Comparison of ENCODE assay signal across 21 cellular contexts in genomic region chr14:58109761-58110160, GRCh38. TPM values are rescaled to one million over a fixed set of nuclear protein-coding genes. Genes with fewer than 3 reads are reported as not detected.
"Had no signal": no experiment of that assay in that cellular context is flagged by ENCODE, and none has a peak within 500 bp of the region (broad histone marks: within the 10 kb centered on the region; RNA-seq: fewer than 3 reads in every experiment).

No MANE protein-coding gene starts in this region.

- H3K4me3 Mint-ChIP-seq: activated CD4-positive, alpha-beta T cell treated with anti-CD3 and anti-CD28 coated beads, Interleukin-2, amount 10 ng/mL, durations not matched to agents 24 days and 14 days; activated naive CD4-positive, alpha-beta T cell treated with anti-CD3 and anti-CD28 coated beads, Interleukin-2, amount 10 ng/mL, durations not matched to agents 7 days and 5 days; dendritic cell treated with granulocyte-macrophage colony-stimulating factor and Interleukin-4, amounts not matched to agents 40 ng/mL and 50 ng/mL, for 4 days; naive thymus-derived CD4-positive, alpha-beta T cell had no signal

- ATAC-seq: left cardiac atrium; naive thymus-derived CD4-positive, alpha-beta T cell; right lobe of liver had no signal

- H3K4me3 ChIP-seq: cardiac muscle cell, esophagus muscularis mucosa, ovary, right lobe of liver, stomach had no signal

- H3K36me3 ChIP-seq: cardiac muscle cell, esophagus muscularis mucosa, ovary, right lobe of liver, stomach had no signal

- FAIRE-seq: endothelial cell of umbilical vein, small intestine had no signal

- H3K4me1 Mint-ChIP-seq: activated naive CD4-positive, alpha-beta T cell treated with anti-CD3 and anti-CD28 coated beads, Interleukin-2, amount 10 ng/mL, durations not matched to agents 7 days and 5 days; naive thymus-derived CD4-positive, alpha-beta T cell had no signal

- H3K9me3 Mint-ChIP-seq: activated CD4-positive, alpha-beta T cell treated with anti-CD3 and anti-CD28 coated beads, Interleukin-2, amount 10 ng/mL, durations not matched to agents 24 days and 14 days; activated naive CD4-positive, alpha-beta T cell treated with anti-CD3 and anti-CD28 coated beads, Interleukin-2, amount 10 ng/mL, durations not matched to agents 7 days and 5 days; dendritic cell treated with granulocyte-macrophage colony-stimulating factor and Interleukin-4, amounts not matched to agents 40 ng/mL and 50 ng/mL, for 4 days had no signal

- DNase-seq: activated CD4-positive, alpha-beta T cell treated with anti-CD3 and anti-CD28 coated beads, Interleukin-2, amount 10 ng/mL, durations not matched to agents 24 days and 14 days; activated CD4-positive, CD25-positive, alpha-beta regulatory T cell; activated CD8-positive, alpha-beta memory T cell treated with anti-CD3 and anti-CD28 coated beads, Interleukin-2, amount 50 U/mL, for 48 hours; activated effector memory CD4-positive, alpha-beta T cell treated with Interleukin-2 at 50 U/mL for 16 hours; activated naive CD4-positive, alpha-beta T cell treated with anti-CD3 and anti-CD28 coated beads, Interleukin-2, amount 10 ng/mL, durations not matched to agents 7 days and 5 days; activated T-cell treated with anti-CD3 and anti-CD28 coated beads, Interleukin-2, amount 50 U/mL, for 48 hours; effector memory CD4-positive, alpha-beta T cell; left cardiac atrium; mesenchymal stem cell; naive thymus-derived CD4-positive, alpha-beta T cell; ovary; right lobe of liver; small intestine; stimulated activated CD4-positive, alpha-beta T cell treated with anti-CD3 and anti-CD28 coated beads, Interleukin-15, amount 100 ng/mL, for 24 hours; stimulated activated CD4-positive, alpha-beta T cell treated with anti-CD3 and anti-CD28 coated beads, Interleukin-2, amount 100 ng/mL, for 48 hours; stomach; trophoblast cell had no signal

- H3K27ac Mint-ChIP-seq: activated CD4-positive, alpha-beta T cell treated with anti-CD3 and anti-CD28 coated beads, Interleukin-2, amount 10 ng/mL, durations not matched to agents 24 days and 14 days; activated naive CD4-positive, alpha-beta T cell treated with anti-CD3 and anti-CD28 coated beads, Interleukin-2, amount 10 ng/mL, durations not matched to agents 7 days and 5 days; dendritic cell treated with granulocyte-macrophage colony-stimulating factor and Interleukin-4, amounts not matched to agents 40 ng/mL and 50 ng/mL, for 4 days had no signal

- H3K27me3 ChIP-seq: cardiac muscle cell, esophagus muscularis mucosa, ovary, right lobe of liver, stomach had no signal

- H3K36me3 Mint-ChIP-seq: activated naive CD4-positive, alpha-beta T cell treated with anti-CD3 and anti-CD28 coated beads, Interleukin-2, amount 10 ng/mL, durations not matched to agents 7 days and 5 days; naive thymus-derived CD4-positive, alpha-beta T cell had no signal

RNA-seq across cellular contexts. Expression of gene ARMH4, which starts 42.3 kb away (rescaled TPM):
- total RNA-seq: activated CD4-positive, alpha-beta T cell treated with anti-CD3 and anti-CD28 coated beads, Interleukin-2, amount 10 ng/mL, durations not matched to agents 24 days and 14 days; naive thymus-derived CD4-positive, alpha-beta T cell had no signal
